In genomic region chr17:28043296-28043695, GRCh38 we compare ENCODE assay signal across 9 cellular contexts. TPM values are rescaled to one million over a fixed set of nuclear protein-coding genes. Genes with fewer than 3 reads are reported as not detected.
DNase-seq lines count a peak whose midpoint lies in the region; ATAC-seq and TF ChIP-seq lines count a peak whose summit lies in the region.
"Had no signal": no experiment of that assay in that cellular context is flagged by ENCODE, and none has a peak within 500 bp of the region (broad histone marks: within the 10 kb centered on the region; RNA-seq: fewer than 3 reads in every experiment).

No MANE protein-coding gene starts in this region.

- H2AFZ ChIP-seq in DND-41 (ENCODE audit: low read depth, low read length) = no peak overlapping the region

- peak overlapping the region; percentile 77 for H3K4me2 ChIP-seq in DND-41 (ENCODE audit: insufficient read depth, low read length)

- H3K36me3 ChIP-seq in DND-41 (ENCODE audit: insufficient read depth, low read length) (peaks cover 6% of the 10 kb centered on the region; the same call in 1 of the 2 replicates), MG63 (peaks cover 44% of the 10 kb centered on the region)

- no peak for DNase-seq in DND-41
- no peak for DNase-seq in MG63
- DNase-seq in neural crest cell (ENCODE audit: low read depth, low spot score) = no peak
- no peak for DNase-seq in GM20000 (ENCODE audit: low spot score)
- DNase-seq in stimulated activated CD4-positive, alpha-beta T cell treated with anti-CD3 and anti-CD28 coated beads, Interleukin-1b, Interleukin-23, amount 100 ng/mL, for 48 hours = no peak
- DNase-seq: head of caudate nucleus, RPMI8226 had no signal

- H3K9me3 Mint-ChIP-seq in dendritic cell treated with granulocyte-macrophage colony-stimulating factor and Interleukin-4, amounts not matched to agents 40 ng/mL and 50 ng/mL, for 4 days = peaks cover 9% of the 10 kb centered on the region
- H3K9me3 Mint-ChIP-seq in neural crest cell = peaks cover 5% of the 10 kb centered on the region

- peak overlapping the region; percentile 92 for H3K27ac Mint-ChIP-seq in dendritic cell treated with granulocyte-macrophage colony-stimulating factor and Interleukin-4, amounts not matched to agents 40 ng/mL and 50 ng/mL, for 4 days
- no peak overlapping the region for H3K27ac Mint-ChIP-seq in neural crest cell (ENCODE audit: unreplicated experiment)

- no peaks in the 10 kb centered on the region for H3K9me3 ChIP-seq in DND-41 (ENCODE audit: insufficient read depth, low read length, severe bottlenecking)
- H3K9me3 ChIP-seq in MG63 = no peaks in the 10 kb centered on the region

- no peaks in the 10 kb centered on the region for H4K20me1 ChIP-seq in DND-41 (ENCODE audit: insufficient read depth, low read length)

- intact Hi-C loops in dendritic cell treated with granulocyte-macrophage colony-stimulating factor and Interleukin-4, amounts not matched to agents 40 ng/mL and 50 ng/mL, for 4 days (cut with micrococcal nuclease) = loop anchor here (5.0 kb wide), 1 partner anchor 151 kb away; the partner anchor contains the start of gene LYRM9

- ATAC-seq in DND-41 (ENCODE audit: insufficient read depth, low read depth) (no peak), HG02938 (IDR thresholded peaks at IDR 0.05; ENCODE audit: unreplicated experiment) (no peak)

- peaks cover 50% of the 10 kb centered on the region for H3K4me1 ChIP-seq in DND-41 (ENCODE audit: insufficient read depth, low read length)

- TF ChIP-seq CTCF in DND-41 (IDR thresholded peaks at IDR 0.05; ENCODE audit: borderline replicate concordance, extremely low read depth, low read length, poor library complexity, severe bottlenecking) (no peak), neural crest cell (conservative IDR thresholded peaks at IDR 0.05) (no peak), GM20000 (IDR thresholded peaks at IDR 0.05; ENCODE audit: extremely low read depth, missing control alignments) (no peak)

- peaks cover 57% of the 10 kb centered on the region for H3K4me1 Mint-ChIP-seq in dendritic cell treated with granulocyte-macrophage colony-stimulating factor and Interleukin-4, amounts not matched to agents 40 ng/mL and 50 ng/mL, for 4 days (ENCODE audit: low read depth)
- H3K4me1 Mint-ChIP-seq in neural crest cell = peaks cover 62% of the 10 kb centered on the region

- H3K4me3 ChIP-seq in DND-41 (ENCODE audit: low read depth in 1 of 2, low read length in 2 of 2) (peak overlapping the region in 1 of 2 experiments; percentile 89; a peak in 2 of 4 replicates), MG63 (peak overlapping the region; percentile 81)

- H3K4me3 Mint-ChIP-seq in dendritic cell treated with granulocyte-macrophage colony-stimulating factor and Interleukin-4, amounts not matched to agents 40 ng/mL and 50 ng/mL, for 4 days = peak overlapping the region; percentile 94
- H3K4me3 Mint-ChIP-seq in neural crest cell = peak overlapping the region; percentile 87

- H3K27me3 Mint-ChIP-seq in dendritic cell treated with granulocyte-macrophage colony-stimulating factor and Interleukin-4, amounts not matched to agents 40 ng/mL and 50 ng/mL, for 4 days = peaks cover 12% of the 10 kb centered on the region
- H3K27me3 Mint-ChIP-seq in neural crest cell (ENCODE audit: low read depth) = peaks cover 8% of the 10 kb centered on the region

- peaks cover 31% of the 10 kb centered on the region for H3K36me3 Mint-ChIP-seq in dendritic cell treated with granulocyte-macrophage colony-stimulating factor and Interleukin-4, amounts not matched to agents 40 ng/mL and 50 ng/mL, for 4 days (ENCODE audit: low read depth)
- peaks cover 5% of the 10 kb centered on the region for H3K36me3 Mint-ChIP-seq in neural crest cell (ENCODE audit: low read depth)

- peaks cover 53% of the 10 kb centered on the region for H3K79me2 ChIP-seq in DND-41 (ENCODE audit: insufficient read depth, low read length)

- H3K9ac ChIP-seq in DND-41 (ENCODE audit: low read depth, low read length) = no peak overlapping the region

- no peak overlapping the region for H3K27ac ChIP-seq in DND-41 (ENCODE audit: low read length)

- no peaks in the 10 kb centered on the region for H3K27me3 ChIP-seq in DND-41 (ENCODE audit: insufficient read depth, low read length, poor library complexity)
- no peaks in the 10 kb centered on the region for H3K27me3 ChIP-seq in MG63

RNA-seq across cellular contexts. Expression of gene NLK, which starts 0.8 kb away (rescaled TPM):
- total RNA-seq in MG63 (2014; rRNA removed; shearing (Covaris generic); ENCODE audit: low replicate concordance) = 8.5 and 19.2 TPM in 2 replicates
- 26.0 and 27.4 TPM in 2 replicates for total RNA-seq in neural crest cell
